ENCODE assay signal across 9 cellular contexts in the genomic region with DNA sequence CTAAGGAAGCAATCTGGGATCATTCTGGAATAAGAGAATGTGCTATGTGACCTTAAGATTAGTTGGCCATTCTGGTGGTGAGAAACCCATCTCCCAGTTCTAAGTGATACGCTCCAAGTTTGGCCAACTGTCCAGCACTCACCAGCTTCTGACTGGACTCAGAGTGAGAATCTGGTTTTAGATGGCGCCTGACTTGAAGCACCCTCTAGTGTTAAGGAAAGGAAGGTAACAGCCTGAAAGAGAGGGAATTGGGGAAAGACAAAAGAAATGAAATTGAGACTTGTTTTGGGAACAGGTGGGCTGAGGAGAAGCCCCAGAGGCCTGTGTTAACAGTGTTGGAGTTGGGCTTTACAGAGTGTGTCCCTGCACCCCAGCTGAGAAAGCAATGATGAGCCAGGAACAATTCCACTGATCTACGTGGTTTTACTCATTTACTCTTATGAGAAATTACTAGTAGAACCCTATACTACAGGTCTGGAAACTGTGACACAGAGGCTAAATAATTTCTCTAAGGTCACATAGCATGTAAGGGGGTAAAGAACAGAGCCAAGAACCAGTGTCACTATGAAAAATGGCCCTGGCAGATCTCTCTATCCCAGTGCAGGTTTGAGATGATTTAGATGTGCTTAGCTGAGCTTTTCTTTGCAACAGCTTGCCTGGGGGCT. TPM values are rescaled to one million over a fixed set of nuclear protein-coding genes. Genes with fewer than 3 reads are reported as not detected.
DNase-seq lines count a peak whose midpoint lies in the region; ATAC-seq and TF ChIP-seq lines count a peak whose summit lies in the region.
"Had no signal": no experiment of that assay in that cellular context is flagged by ENCODE, and none has a peak within 500 bp of the region (broad histone marks: within the 10 kb centered on the region; RNA-seq: fewer than 3 reads in every experiment).

No MANE protein-coding gene starts in this region.

- H3K27ac ChIP-seq in 22Rv1 (peak overlapping the region; percentile 81), Peyer's patch (no peak overlapping the region), foreskin keratinocyte (no peak overlapping the region), sigmoid colon (no peak overlapping the region)
- H3K27ac ChIP-seq: skin epidermis had no signal

- intact Hi-C loops in sigmoid colon (cut with DNase I): no loop called here

- DNase-seq in Peyer's patch (no peak), foreskin keratinocyte (no peak), sigmoid colon (no peak)
- DNase-seq in activated CD4-positive, CD25-positive, alpha-beta regulatory T cell (lab: John Stamatoyannopoulos, UW): no peak

- 36 to 77% methylated on average over 3 of the region's 3 CpGs for WGBS in sigmoid colon, 2 donors

- H3K36me3 ChIP-seq in Peyer's patch (no peaks in the 10 kb centered on the region), sigmoid colon (no peaks in the 10 kb centered on the region)

- TF ChIP-seq POLR2A in Peyer's patch (IDR thresholded peaks at IDR 0.05) (no peak), sigmoid colon (IDR thresholded peaks at IDR 0.05) (no peak)

- peaks cover 0 to 3% (median 0%) of the 10 kb centered on the region in 4 donors for H3K4me1 ChIP-seq in Peyer's patch
- H3K4me1 ChIP-seq in foreskin keratinocyte: no peaks in the 10 kb centered on the region
- H3K4me1 ChIP-seq in sigmoid colon: no peaks in the 10 kb centered on the region

- TF ChIP-seq EP300 in sigmoid colon (IDR thresholded peaks at IDR 0.05): no peak

- TF ChIP-seq CTCF in 22Rv1 (IDR thresholded peaks at IDR 0.05): peak; percentile 61
- TF ChIP-seq CTCF in GM12873 (IDR thresholded peaks at IDR 0.05; ENCODE audit: insufficient read depth, low read depth, low read length, missing control alignments): peak; percentile 74
- peak in 5 of 6 experiments; percentile 7 to 79 (median 74) for TF ChIP-seq CTCF in Peyer's patch (IDR thresholded peaks at IDR 0.05)
- TF ChIP-seq CTCF in foreskin keratinocyte (conservative IDR thresholded peaks at IDR 0.05): peak; percentile 67
- TF ChIP-seq CTCF in sigmoid colon (IDR thresholded peaks at IDR 0.05): peak in 2 of 4 experiments; percentile 14 to 31

- H3K27me3 ChIP-seq in Peyer's patch (no peaks in the 10 kb centered on the region), foreskin keratinocyte (peaks cover 3% of the 10 kb centered on the region), sigmoid colon (no peaks in the 10 kb centered on the region)

- no peak overlapping the region for H3K4me3 ChIP-seq in Peyer's patch
- H3K4me3 ChIP-seq in sigmoid colon: no peak overlapping the region
- H3K4me3 ChIP-seq: skin epidermis had no signal

- no peaks in the 10 kb centered on the region for H3K9me3 ChIP-seq in Peyer's patch
- no peaks in the 10 kb centered on the region for H3K9me3 ChIP-seq in sigmoid colon

- ATAC-seq in foreskin keratinocyte (no peak), HG02840 (IDR thresholded peaks at IDR 0.05; ENCODE audit: low FRiP score, unreplicated experiment) (no peak), GM18498 (IDR thresholded peaks at IDR 0.05; ENCODE audit: unreplicated experiment) (no peak)

RNA-seq across cellular contexts. Expression of a gene that starts 9.3 kb away (rescaled TPM):
- 1 to 10 TPM in 1 of 4 donors, under 1 TPM in 2, not detected in 1; 0.85 to 1.5 (median 0.88) TPM for total RNA-seq in Peyer's patch
- total RNA-seq in foreskin keratinocyte: not detected in 2 replicates
- not detected in 2 replicates for polyA plus RNA-seq in foreskin keratinocyte
- not detected for total RNA-seq in sigmoid colon
- 1 to 10 TPM in 1 of 3 donors, not detected in 2; 1.5 TPM for polyA plus RNA-seq in sigmoid colon

RNA-seq across cellular contexts. Expression of a gene that starts 33.2 kb away (rescaled TPM):
- total RNA-seq in Peyer's patch (1,000 to 10,000 TPM in 3 of 4 donors, 100 to 1,000 TPM in 1; 588 to 3,176 (median 2,192) TPM), foreskin keratinocyte (not detected in 2 replicates), sigmoid colon (1 to 10 TPM in 2 of 4 donors, under 1 TPM in 1, not detected in 1; 0.16 to 9.3 (median 8.6) TPM)
- polyA plus RNA-seq in foreskin keratinocyte (not detected in 2 replicates), sigmoid colon (1,000 to 10,000 TPM in 1 of 3 donors, 100 to 1,000 TPM in 2; 163 to 3,648 (median 569) TPM)

RNA-seq across cellular contexts. Expression of a gene that starts 53.0 kb away (rescaled TPM):
- 10 to 100 TPM in 3 of 4 donors, 1 to 10 TPM in 1; 4.1 to 72.3 (median 56.7) TPM for total RNA-seq in Peyer's patch
- total RNA-seq in foreskin keratinocyte: 76.9 and 78.2 TPM in 2 replicates
- polyA plus RNA-seq in foreskin keratinocyte: 56.6 and 69.5 TPM in 2 replicates
- under 1 TPM in 3 of 4 donors, not detected in 1; 0.14 to 0.36 (median 0.28) TPM for total RNA-seq in sigmoid colon
- polyA plus RNA-seq in sigmoid colon: 10 to 100 TPM in 1 of 3 donors, 1 to 10 TPM in 2; 7.8 to 22.4 (median 8.9) TPM

RNA-seq across cellular contexts. Expression of a gene that starts 57.8 kb away (rescaled TPM):
- total RNA-seq in Peyer's patch (100 to 1,000 TPM in 1 of 4 donors, 1 to 10 TPM in 3; 7.4 to 248 (median 8.6) TPM), foreskin keratinocyte (3.4 and 3.5 TPM in 2 replicates), sigmoid colon (1 to 10 TPM in 2 of 4 donors, under 1 TPM in 1, not detected in 1; 0.49 to 1.5 (median 1.1) TPM)
- polyA plus RNA-seq in foreskin keratinocyte (8.8 and 8.9 TPM in 2 replicates), sigmoid colon (100 to 1,000 TPM in 1 of 3 donors, 1 to 10 TPM in 2; 1.8 to 111 (median 3.5) TPM)

Comparison
In these comparisons a context has a peak if more than half of its experiments do, and no peak if none do; other contexts are left out.
1. RNA of a gene that starts 33.2 kb away (total RNA-seq): 588 to 3,176 TPM in Peyer's patch; 0.16 to 9.3 TPM in sigmoid colon and not detected in foreskin keratinocyte; every median in the first group is over 10 times any median in the second.